ENCODE assay signal across 2 cellular contexts in the genomic region with DNA sequence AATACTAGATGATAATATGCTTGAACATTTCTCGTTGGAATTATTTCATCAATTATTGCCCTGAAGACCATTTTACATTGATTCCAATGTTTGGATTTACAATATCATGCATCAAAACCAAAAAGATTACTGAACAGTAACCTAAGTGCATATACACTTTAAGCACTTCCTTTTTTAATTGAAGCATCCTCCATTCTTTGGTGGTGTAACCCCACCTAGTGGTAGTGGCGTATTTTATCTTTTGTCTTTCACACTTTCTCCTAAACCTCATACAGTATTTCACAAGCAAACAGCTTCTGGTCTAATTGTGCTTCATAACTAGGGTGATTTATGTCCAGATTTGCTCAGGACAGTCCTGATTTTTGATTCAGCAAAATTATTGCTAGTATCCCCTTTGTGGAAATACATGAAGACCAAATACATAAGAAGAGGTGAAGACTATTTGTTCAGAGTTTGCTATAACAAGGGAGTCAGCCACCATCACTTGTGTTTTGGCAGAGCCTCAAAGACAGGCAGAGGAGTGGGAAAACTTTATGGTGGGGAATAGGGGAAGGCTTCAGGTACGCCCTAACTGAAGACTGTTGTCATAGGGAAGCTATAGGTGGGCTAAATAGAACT.
TF ChIP-seq lines count a peak whose summit lies in the region.

No MANE protein-coding gene starts in this region.

TF ChIP-seq in HCT116, 20 proteins besides CTCF, POLR2A, EP300 and RAD21:
- TF ChIP-seq POLR2AphosphoS5 (IDR thresholded peaks at IDR 0.05; ENCODE audit: low read depth, low read length) = no peak
- TF ChIP-seq CBX3 (IDR thresholded peaks at IDR 0.05; ENCODE audit: low read depth) = 0 out of 2 replicates have a peak, but pooled peaks have one; percentile 15

TF ChIP-seq in H1, 55 proteins besides CTCF, POLR2A, EP300 and RAD21:
- TF ChIP-seq SP4 (IDR thresholded peaks at IDR 0.05; ENCODE audit: low read length) = no peak
- no peak for TF ChIP-seq TBP (IDR thresholded peaks at IDR 0.05; ENCODE audit: low read depth, low read length)
- no peak for TF ChIP-seq POLR2AphosphoS5 (IDR thresholded peaks at IDR 0.05; ENCODE audit: low read depth, low read length)
- TF ChIP-seq, protein P1, sequence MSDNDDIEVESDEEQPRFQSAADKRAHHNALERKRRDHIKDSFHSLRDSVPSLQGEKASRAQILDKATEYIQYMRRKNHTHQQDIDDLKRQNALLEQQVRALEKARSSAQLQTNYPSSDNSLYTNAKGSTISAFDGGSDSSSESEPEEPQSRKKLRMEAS (IDR thresholded peaks at IDR 0.05) = no peak
- TF ChIP-seq, protein P2, sequence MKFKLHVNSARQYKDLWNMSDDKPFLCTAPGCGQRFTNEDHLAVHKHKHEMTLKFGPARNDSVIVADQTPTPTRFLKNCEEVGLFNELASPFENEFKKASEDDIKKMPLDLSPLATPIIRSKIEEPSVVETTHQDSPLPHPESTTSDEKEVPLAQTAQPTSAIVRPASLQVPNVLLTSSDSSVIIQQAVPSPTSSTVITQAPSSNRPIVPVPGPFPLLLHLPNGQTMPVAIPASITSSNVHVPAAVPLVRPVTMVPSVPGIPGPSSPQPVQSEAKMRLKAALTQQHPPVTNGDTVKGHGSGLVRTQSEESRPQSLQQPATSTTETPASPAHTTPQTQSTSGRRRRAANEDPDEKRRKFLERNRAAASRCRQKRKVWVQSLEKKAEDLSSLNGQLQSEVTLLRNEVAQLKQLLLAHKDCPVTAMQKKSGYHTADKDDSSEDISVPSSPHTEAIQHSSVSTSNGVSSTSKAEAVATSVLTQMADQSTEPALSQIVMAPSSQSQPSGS (IDR thresholded peaks at IDR 0.05; ENCODE audit: low read length) = no peak
- TF ChIP-seq GABPA (IDR thresholded peaks at IDR 0.05; ENCODE audit: borderline replicate concordance, insufficient read depth, low read length) = no peak
- TF ChIP-seq KDM4A (IDR thresholded peaks at IDR 0.05; ENCODE audit: low read depth, low read length, severe bottlenecking) = no peak
- TF ChIP-seq, protein P3, sequence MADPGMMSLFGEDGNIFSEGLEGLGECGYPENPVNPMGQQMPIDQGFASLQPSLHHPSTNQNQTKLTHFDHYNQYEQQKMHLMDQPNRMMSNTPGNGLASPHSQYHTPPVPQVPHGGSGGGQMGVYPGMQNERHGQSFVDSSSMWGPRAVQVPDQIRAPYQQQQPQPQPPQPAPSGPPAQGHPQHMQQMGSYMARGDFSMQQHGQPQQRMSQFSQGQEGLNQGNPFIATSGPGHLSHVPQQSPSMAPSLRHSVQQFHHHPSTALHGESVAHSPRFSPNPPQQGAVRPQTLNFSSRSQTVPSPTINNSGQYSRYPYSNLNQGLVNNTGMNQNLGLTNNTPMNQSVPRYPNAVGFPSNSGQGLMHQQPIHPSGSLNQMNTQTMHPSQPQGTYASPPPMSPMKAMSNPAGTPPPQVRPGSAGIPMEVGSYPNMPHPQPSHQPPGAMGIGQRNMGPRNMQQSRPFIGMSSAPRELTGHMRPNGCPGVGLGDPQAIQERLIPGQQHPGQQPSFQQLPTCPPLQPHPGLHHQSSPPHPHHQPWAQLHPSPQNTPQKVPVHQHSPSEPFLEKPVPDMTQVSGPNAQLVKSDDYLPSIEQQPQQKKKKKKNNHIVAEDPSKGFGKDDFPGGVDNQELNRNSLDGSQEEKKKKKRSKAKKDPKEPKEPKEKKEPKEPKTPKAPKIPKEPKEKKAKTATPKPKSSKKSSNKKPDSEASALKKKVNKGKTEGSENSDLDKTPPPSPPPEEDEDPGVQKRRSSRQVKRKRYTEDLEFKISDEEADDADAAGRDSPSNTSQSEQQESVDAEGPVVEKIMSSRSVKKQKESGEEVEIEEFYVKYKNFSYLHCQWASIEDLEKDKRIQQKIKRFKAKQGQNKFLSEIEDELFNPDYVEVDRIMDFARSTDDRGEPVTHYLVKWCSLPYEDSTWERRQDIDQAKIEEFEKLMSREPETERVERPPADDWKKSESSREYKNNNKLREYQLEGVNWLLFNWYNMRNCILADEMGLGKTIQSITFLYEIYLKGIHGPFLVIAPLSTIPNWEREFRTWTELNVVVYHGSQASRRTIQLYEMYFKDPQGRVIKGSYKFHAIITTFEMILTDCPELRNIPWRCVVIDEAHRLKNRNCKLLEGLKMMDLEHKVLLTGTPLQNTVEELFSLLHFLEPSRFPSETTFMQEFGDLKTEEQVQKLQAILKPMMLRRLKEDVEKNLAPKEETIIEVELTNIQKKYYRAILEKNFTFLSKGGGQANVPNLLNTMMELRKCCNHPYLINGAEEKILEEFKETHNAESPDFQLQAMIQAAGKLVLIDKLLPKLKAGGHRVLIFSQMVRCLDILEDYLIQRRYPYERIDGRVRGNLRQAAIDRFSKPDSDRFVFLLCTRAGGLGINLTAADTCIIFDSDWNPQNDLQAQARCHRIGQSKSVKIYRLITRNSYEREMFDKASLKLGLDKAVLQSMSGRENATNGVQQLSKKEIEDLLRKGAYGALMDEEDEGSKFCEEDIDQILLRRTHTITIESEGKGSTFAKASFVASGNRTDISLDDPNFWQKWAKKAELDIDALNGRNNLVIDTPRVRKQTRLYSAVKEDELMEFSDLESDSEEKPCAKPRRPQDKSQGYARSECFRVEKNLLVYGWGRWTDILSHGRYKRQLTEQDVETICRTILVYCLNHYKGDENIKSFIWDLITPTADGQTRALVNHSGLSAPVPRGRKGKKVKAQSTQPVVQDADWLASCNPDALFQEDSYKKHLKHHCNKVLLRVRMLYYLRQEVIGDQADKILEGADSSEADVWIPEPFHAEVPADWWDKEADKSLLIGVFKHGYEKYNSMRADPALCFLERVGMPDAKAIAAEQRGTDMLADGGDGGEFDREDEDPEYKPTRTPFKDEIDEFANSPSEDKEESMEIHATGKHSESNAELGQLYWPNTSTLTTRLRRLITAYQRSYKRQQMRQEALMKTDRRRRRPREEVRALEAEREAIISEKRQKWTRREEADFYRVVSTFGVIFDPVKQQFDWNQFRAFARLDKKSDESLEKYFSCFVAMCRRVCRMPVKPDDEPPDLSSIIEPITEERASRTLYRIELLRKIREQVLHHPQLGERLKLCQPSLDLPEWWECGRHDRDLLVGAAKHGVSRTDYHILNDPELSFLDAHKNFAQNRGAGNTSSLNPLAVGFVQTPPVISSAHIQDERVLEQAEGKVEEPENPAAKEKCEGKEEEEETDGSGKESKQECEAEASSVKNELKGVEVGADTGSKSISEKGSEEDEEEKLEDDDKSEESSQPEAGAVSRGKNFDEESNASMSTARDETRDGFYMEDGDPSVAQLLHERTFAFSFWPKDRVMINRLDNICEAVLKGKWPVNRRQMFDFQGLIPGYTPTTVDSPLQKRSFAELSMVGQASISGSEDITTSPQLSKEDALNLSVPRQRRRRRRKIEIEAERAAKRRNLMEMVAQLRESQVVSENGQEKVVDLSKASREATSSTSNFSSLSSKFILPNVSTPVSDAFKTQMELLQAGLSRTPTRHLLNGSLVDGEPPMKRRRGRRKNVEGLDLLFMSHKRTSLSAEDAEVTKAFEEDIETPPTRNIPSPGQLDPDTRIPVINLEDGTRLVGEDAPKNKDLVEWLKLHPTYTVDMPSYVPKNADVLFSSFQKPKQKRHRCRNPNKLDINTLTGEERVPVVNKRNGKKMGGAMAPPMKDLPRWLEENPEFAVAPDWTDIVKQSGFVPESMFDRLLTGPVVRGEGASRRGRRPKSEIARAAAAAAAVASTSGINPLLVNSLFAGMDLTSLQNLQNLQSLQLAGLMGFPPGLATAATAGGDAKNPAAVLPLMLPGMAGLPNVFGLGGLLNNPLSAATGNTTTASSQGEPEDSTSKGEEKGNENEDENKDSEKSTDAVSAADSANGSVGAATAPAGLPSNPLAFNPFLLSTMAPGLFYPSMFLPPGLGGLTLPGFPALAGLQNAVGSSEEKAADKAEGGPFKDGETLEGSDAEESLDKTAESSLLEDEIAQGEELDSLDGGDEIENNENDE (IDR thresholded peaks at IDR 0.05; ENCODE audit: insufficient replicate concordance, low read length) = no peak
- TF ChIP-seq CHD2 (IDR thresholded peaks at IDR 0.05; ENCODE audit: low read length) = no peak
- no peak for TF ChIP-seq TEAD4 (IDR thresholded peaks at IDR 0.05; ENCODE audit: low read depth, low read length)
- no peak for TF ChIP-seq SP1 (IDR thresholded peaks at IDR 0.05; ENCODE audit: low read depth, low read length)
- no peak for TF ChIP-seq RXRA (IDR thresholded peaks at IDR 0.05; ENCODE audit: insufficient read depth, low read depth, low read length)
